ENCODE assay signal across 26 cellular contexts in genomic region chr9:4164356-4164755, GRCh38.
DNase-seq lines count a peak whose midpoint lies in the region; ATAC-seq and TF ChIP-seq lines count a peak whose summit lies in the region.
"Had no signal": no experiment of that assay in that cellular context is flagged by ENCODE, and none has a peak within 500 bp of the region (broad histone marks: within the 10 kb centered on the region; RNA-seq: fewer than 3 reads in every experiment).

No MANE protein-coding gene starts in this region.

- intact Hi-C loops in spleen (cut with DNase I; ENCODE audit: low total_unique reads): no loop called here

- peak; percentile 1 for DNase-seq in NCI-H2227 treated with DMSO at 0.1 percent for 48 hours (lab: John Stamatoyannopoulos, UW)
- no peak for DNase-seq in NCI-H2227 (lab: John Stamatoyannopoulos, UW; ENCODE audit: unreplicated experiment)
- peak; percentile 32 for DNase-seq in adipocyte (ENCODE audit: low read depth)
- DNase-seq in spleen: no peak
- DNase-seq in DMS79 treated with DMSO at 0.1 percent for 48 hours (lab: John Stamatoyannopoulos, UW): no peak
- DNase-seq in activated effector memory CD4-positive, alpha-beta T cell treated with anti-CD3 and anti-CD28 coated beads, Interleukin-2, amount 50 U/mL, for 16 hours: no peak
- DNase-seq: 8988T; activated CD4-positive, alpha-beta T cell treated with anti-CD3 and anti-CD28 coated beads for 36 hours; activated CD8-positive, alpha-beta T cell treated with anti-CD3 and anti-CD28 coated beads for 36 hours; anterior cingulate cortex; CD4-positive, alpha-beta T cell; GM23248; HFFc6; left ventricle myocardium superior; naive thymus-derived CD4-positive, alpha-beta T cell; NCI-H1105; NCI-H187; SIG-M5; stimulated activated CD4-positive, alpha-beta T cell treated with anti-CD3 and anti-CD28 coated beads, Interleukin-2, amount 100 ng/mL, for 24 hours; stimulated activated naive CD8-positive, alpha-beta T cell treated with anti-CD3 and anti-CD28 coated beads, Interleukin-15, Interleukin-2, amounts not matched to agents 100 U/mL and 50 U/mL, for 24 hours; SW 1271; testis had no signal

- no peaks in the 10 kb centered on the region for H3K27me3 ChIP-seq in adipocyte (replicated peaks; ENCODE audit: control insufficient read depth, insufficient read depth, low read length)
- H3K27me3 ChIP-seq in spleen (replicated peaks in 1 of 7): no peaks in the 10 kb centered on the region
- H3K27me3 ChIP-seq: testis had no signal

- no peak overlapping the region for H3K9ac ChIP-seq in adipocyte (ENCODE audit: low read length)
- H3K9ac ChIP-seq: GM23248 had no signal

- no peak for ATAC-seq in GM18873 (IDR thresholded peaks at IDR 0.05; ENCODE audit: low FRiP score, unreplicated experiment)
- ATAC-seq: activated CD4-positive, alpha-beta T cell treated with anti-CD3 and anti-CD28 coated beads for 36 hours; activated CD8-positive, alpha-beta T cell treated with anti-CD3 and anti-CD28 coated beads for 36 hours; activated naive CD4-positive, alpha-beta T cell treated with anti-CD3 and anti-CD28 coated beads, Interleukin-2, amount 50 U/mL, for 72 hours; left ventricle myocardium superior; naive thymus-derived CD4-positive, alpha-beta T cell; stimulated activated naive CD8-positive, alpha-beta T cell treated with anti-CD3 and anti-CD28 coated beads, Interleukin-15, Interleukin-2, amounts not matched to agents 100 U/mL and 50 U/mL, for 24 hours had no signal

- TF ChIP-seq CTCF in spleen (IDR thresholded peaks at IDR 0.05 in 8 of 11, conservative IDR thresholded peaks at IDR 0.05 in 3 of 11): no peak

- H3K9me3 ChIP-seq in adipocyte (ENCODE audit: control insufficient read depth, low read length): no peaks in the 10 kb centered on the region
- H3K9me3 ChIP-seq in mesodermal cell (ENCODE audit: control insufficient read depth, low read length): no peaks in the 10 kb centered on the region
- H3K9me3 ChIP-seq in spleen: no peaks in the 10 kb centered on the region
- H3K9me3 ChIP-seq: testis had no signal

- H3K4me3 ChIP-seq in adipocyte (ENCODE audit: low read length) (peak overlapping the region; percentile 22), mesodermal cell (ENCODE audit: extremely low read depth, insufficient read depth, low read length, poor library complexity, severe bottlenecking) (no peak overlapping the region), spleen (no peak overlapping the region)
- H3K4me3 ChIP-seq: GM23248, testis had no signal

- H3K36me3 ChIP-seq in adipocyte (ENCODE audit: control insufficient read depth, insufficient read depth, low read length, severe bottlenecking): no peaks in the 10 kb centered on the region
- no peaks in the 10 kb centered on the region for H3K36me3 ChIP-seq in mesodermal cell (ENCODE audit: control insufficient read depth, insufficient read depth, low read length)
- H3K36me3 ChIP-seq in spleen: no peaks in the 10 kb centered on the region

- no peak for TF ChIP-seq POLR2A in spleen (IDR thresholded peaks at IDR 0.05)

- peak overlapping the region; percentile 3 for H3K27ac ChIP-seq in mesodermal cell (ENCODE audit: low read depth, low read length, severe bottlenecking)
- H3K27ac ChIP-seq in spleen: peak overlapping the region in 6 of 8 donors; percentile 34 to 53 (median 42)
- H3K27ac ChIP-seq: GM23248, testis, VCaP had no signal

- H3K4me1 ChIP-seq in adipocyte (ENCODE audit: control insufficient read depth, insufficient read depth, low read length) (peaks cover 37% of the 10 kb centered on the region), mesodermal cell (ENCODE audit: control insufficient read depth, insufficient read depth, low read length, poor library complexity, severe bottlenecking) (no peaks in the 10 kb centered on the region), spleen (peaks cover 0 to 3% (median 0%) of the 10 kb centered on the region in 6 donors)

- no CpG with 5 or more reads among the region's 4 CpGs for WGBS in mesodermal cell (ENCODE audit: insufficient coverage in 2 of 2), 2 experiments
- WGBS in spleen, 5 donors: 26 to 41% (median 36%) methylated on average over 4 of the region's 4 CpGs

Comparison
In these comparisons a context has a peak if more than half of its experiments do, and no peak if none do; other contexts are left out.
1. DNase-seq: peak in NCI-H2227 treated with DMSO at 0.1 percent for 48 hours (single experiment) and adipocyte (single experiment); none in NCI-H2227 (single experiment), spleen (single experiment), DMS79 treated with DMSO at 0.1 percent for 48 hours (single experiment) and activated effector memory CD4-positive, alpha-beta T cell treated with anti-CD3 and anti-CD28 coated beads, Interleukin-2, amount 50 U/mL, for 16 hours (single experiment).